ENCODE assay signal across 9 cellular contexts in the genomic region with DNA sequence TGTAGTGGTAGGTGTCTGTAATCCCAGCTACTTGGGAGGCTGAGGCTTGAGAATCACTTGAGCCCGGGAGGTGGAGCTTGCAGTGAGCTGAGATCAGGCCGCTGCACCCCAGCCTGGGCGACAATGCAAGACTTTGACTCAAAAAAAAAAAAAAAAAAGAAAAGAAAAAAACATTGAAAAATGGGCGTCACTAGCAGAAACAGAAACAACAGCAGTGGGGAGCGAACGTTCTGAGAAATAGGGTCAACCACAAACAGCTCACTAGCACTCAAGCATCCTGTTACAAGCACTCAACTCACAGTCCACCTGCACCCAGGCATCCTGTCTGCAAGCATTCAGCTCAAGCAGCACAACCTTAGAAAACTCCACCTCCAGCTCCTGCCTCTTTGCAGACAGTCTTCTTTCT. TPM values are rescaled to one million over a fixed set of nuclear protein-coding genes. Genes with fewer than 3 reads are reported as not detected.
DNase-seq lines count a peak whose midpoint lies in the region; ATAC-seq, FAIRE-seq and TF ChIP-seq lines count a peak whose summit lies in the region.
"Had no signal": no experiment of that assay in that cellular context is flagged by ENCODE, and none has a peak within 500 bp of the region (broad histone marks: within the 10 kb centered on the region; RNA-seq: fewer than 3 reads in every experiment).

No MANE protein-coding gene starts in this region.

- H3K9ac ChIP-seq in neural progenitor cell = no peak overlapping the region

- no peak overlapping the region for H3K4me3 Mint-ChIP-seq in neural progenitor cell

- FAIRE-seq in D721Med (lab: Jason Lieb, UNC) = no peak
- FAIRE-seq: TTC549 had no signal

- no peak overlapping the region for H3K27ac ChIP-seq in neural progenitor cell
- H3K27ac ChIP-seq in aorta (ENCODE audit: low read depth in 1 of 2, low read length in 2 of 2) = no peak overlapping the region
- no peak overlapping the region for H3K27ac ChIP-seq in coronary artery

- peak; percentile 98 for ATAC-seq in GM18909 (IDR thresholded peaks at IDR 0.05; ENCODE audit: poor library complexity, unreplicated experiment)
- peak; percentile 99 for ATAC-seq in HG02885 (IDR thresholded peaks at IDR 0.05; ENCODE audit: poor library complexity, unreplicated experiment)
- ATAC-seq in aorta (ENCODE audit: low FRiP score) = no peak

- H3K27me3 Mint-ChIP-seq in neural progenitor cell (ENCODE audit: insufficient read depth, low read depth) = no peaks in the 10 kb centered on the region

- DNase-seq in NCI-H2227 (lab: John Stamatoyannopoulos, UW; ENCODE audit: unreplicated experiment) (peak; percentile 24), activated T-cell treated with anti-CD3 and anti-CD28 coated beads for 4 hours (peak; percentile 51), neural progenitor cell (ENCODE audit: low spot score) (peak; percentile 33), aorta (no peak), coronary artery (ENCODE audit: low spot score) (no peak), D721Med (ENCODE audit: insufficient read length, low spot score) (no peak)

- H3K27me3 ChIP-seq in neural progenitor cell (no peaks in the 10 kb centered on the region), aorta (ENCODE audit: control insufficient read depth in 1 of 2, insufficient read depth in 2 of 2, low read length in 1 of 2) (no peaks in the 10 kb centered on the region)

- H3F3A ChIP-seq in neural progenitor cell (ENCODE audit: low read depth) = peaks cover 11% of the 10 kb centered on the region

- H3K4me1 Mint-ChIP-seq in neural progenitor cell = peaks cover 6% of the 10 kb centered on the region

- H4K20me1 ChIP-seq in neural progenitor cell (ENCODE audit: low read depth) = no peaks in the 10 kb centered on the region

- H3K36me3 ChIP-seq in neural progenitor cell = no peaks in the 10 kb centered on the region
- no peaks in the 10 kb centered on the region for H3K36me3 ChIP-seq in aorta (ENCODE audit: control insufficient read depth in 1 of 2, insufficient read depth in 2 of 2, low read length in 1 of 2)

- H3K27ac Mint-ChIP-seq in neural progenitor cell = no peak overlapping the region

- intact Hi-C loops in aorta (cut with DNase I) = no loop called here

- H3K9me3 Mint-ChIP-seq in neural progenitor cell = peaks cover 2% of the 10 kb centered on the region

- H3K4me1 ChIP-seq in neural progenitor cell = peaks cover 5% of the 10 kb centered on the region
- H3K4me1 ChIP-seq in aorta (ENCODE audit: control insufficient read depth in 1 of 2, insufficient read depth in 2 of 2, low read length in 2 of 2) = no peaks in the 10 kb centered on the region

- H2AFZ ChIP-seq in neural progenitor cell (replicated peaks) = peak overlapping the region; percentile 57

- no peaks in the 10 kb centered on the region for H3K36me3 Mint-ChIP-seq in neural progenitor cell

- TF ChIP-seq CTCF in neural progenitor cell (IDR thresholded peaks at IDR 0.05) (no peak), coronary artery (IDR thresholded peaks at IDR 0.05) (no peak), D721Med (IDR thresholded peaks at IDR 0.05; ENCODE audit: insufficient read depth, missing control alignments) (no peak)

- H3K4me2 ChIP-seq in neural progenitor cell = no peak overlapping the region

- H3K4me3 ChIP-seq in neural progenitor cell (no peak overlapping the region), aorta (ENCODE audit: low read length in 2 of 2) (no peak overlapping the region), coronary artery (no peak overlapping the region)

- H3K79me2 ChIP-seq in neural progenitor cell (ENCODE audit: low read depth) = no peaks in the 10 kb centered on the region

- 27 to 41% methylated on average over 6 of the region's 6 CpGs for WGBS in aorta, 2 donors

- H3K9me3 ChIP-seq in neural progenitor cell (ENCODE audit: low read depth) (no peaks in the 10 kb centered on the region), aorta (ENCODE audit: control insufficient read depth, low read length) (no peaks in the 10 kb centered on the region)

RNA-seq across cellular contexts. Expression of gene TRIM14, which starts 17.2 kb away (rescaled TPM):
- total RNA-seq in neural progenitor cell (ENCODE audit: low replicate concordance) (0.17 and 2.7 TPM in 2 replicates), aorta (10 to 100 TPM in 1 of 2 donors, 1 to 10 TPM in 1; 8.5 to 17.6 TPM)
- 1 to 10 TPM; 1.5 to 5.6 TPM for polyA plus RNA-seq in aorta

RNA-seq across cellular contexts. Expression of gene NANS, which starts 45.3 kb away (rescaled TPM):
- total RNA-seq in neural progenitor cell (ENCODE audit: low replicate concordance) (13.0 and 17.0 TPM in 2 replicates), aorta (10 to 100 TPM; 40.8 to 47.3 TPM)
- 10 to 100 TPM; 39.2 to 57.1 TPM for polyA plus RNA-seq in aorta

Comparison
In these comparisons a context has a peak if more than half of its experiments do, and no peak if none do; other contexts are left out.
1. DNase-seq: peak in NCI-H2227 (single experiment), activated T-cell treated with anti-CD3 and anti-CD28 coated beads for 4 hours (single experiment) and neural progenitor cell (single experiment); none in aorta (0 of 2), coronary artery (single experiment) and D721Med (single experiment).